7 cellular contexts compared by ENCODE assay signal in the genomic region with DNA sequence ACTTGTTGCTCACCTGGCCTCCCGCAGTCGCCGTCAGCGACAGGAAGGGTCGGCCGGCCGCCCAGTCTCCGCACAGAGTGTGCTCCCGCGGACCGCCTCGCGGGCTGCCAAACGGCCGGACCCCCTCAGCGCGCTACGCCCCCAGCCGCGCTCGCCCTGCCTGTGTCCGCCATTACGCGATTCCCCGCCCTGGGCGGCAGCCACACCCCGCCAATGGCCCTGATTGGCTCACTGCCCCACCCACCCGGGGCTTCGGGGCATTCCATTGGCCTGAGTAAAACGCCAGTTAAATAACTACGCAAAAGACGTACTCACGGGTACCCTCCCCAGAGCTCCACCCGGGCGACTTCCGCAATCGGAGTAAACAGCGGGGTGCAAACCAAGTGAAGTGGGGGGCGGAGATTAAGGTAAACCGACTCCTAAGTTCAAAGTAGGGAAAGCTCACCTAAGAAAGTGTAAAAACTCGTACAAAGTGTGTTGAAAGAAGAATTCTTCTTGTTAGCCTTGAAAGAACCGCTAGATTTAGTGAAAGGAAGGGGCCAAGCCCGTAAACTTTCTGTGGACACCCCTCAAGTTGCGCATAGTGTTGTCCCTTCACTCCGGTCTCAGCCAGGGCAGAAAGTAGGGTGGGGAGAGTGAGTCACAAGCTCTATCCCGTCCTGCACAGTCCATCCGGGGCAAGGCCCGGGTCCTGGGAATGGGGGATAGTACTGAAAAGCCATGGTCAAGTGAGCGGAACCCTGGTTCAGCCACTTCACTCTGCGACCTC. TPM values are rescaled to one million over a fixed set of nuclear protein-coding genes. Genes with fewer than 3 reads are reported as not detected.
DNase-seq lines count a peak whose midpoint lies in the region; ATAC-seq, FAIRE-seq and TF ChIP-seq lines count a peak whose summit lies in the region.

A gene with protein sequence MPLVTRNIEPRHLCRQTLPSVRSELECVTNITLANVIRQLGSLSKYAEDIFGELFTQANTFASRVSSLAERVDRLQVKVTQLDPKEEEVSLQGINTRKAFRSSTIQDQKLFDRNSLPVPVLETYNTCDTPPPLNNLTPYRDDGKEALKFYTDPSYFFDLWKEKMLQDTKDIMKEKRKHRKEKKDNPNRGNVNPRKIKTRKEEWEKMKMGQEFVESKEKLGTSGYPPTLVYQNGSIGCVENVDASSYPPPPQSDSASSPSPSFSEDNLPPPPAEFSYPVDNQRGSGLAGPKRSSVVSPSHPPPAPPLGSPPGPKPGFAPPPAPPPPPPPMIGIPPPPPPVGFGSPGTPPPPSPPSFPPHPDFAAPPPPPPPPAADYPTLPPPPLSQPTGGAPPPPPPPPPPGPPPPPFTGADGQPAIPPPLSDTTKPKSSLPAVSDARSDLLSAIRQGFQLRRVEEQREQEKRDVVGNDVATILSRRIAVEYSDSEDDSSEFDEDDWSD (minus strand): TSS at position 195 of the 769 bp plus-strand sequence. CDS start 61,277 bp downstream, outside the sequence.

- H3K9me3 ChIP-seq in body of pancreas: no peaks in the 10 kb centered on the region

- no peak for TF ChIP-seq CTCF in body of pancreas (IDR thresholded peaks at IDR 0.05)

- FAIRE-seq in TTC549 (lab: Jason Lieb, UNC): peak; percentile 83

- DNase-seq in NCI-H2107 treated with DMSO at 0.1 percent for 48 hours (lab: John Stamatoyannopoulos, UW; ENCODE audit: unreplicated experiment): peak; percentile 91
- DNase-seq in body of pancreas: peak; percentile 97 to 98 (median 97)
- DNase-seq in iPS DF 19.7 (ENCODE audit: low read depth, low spot score): peak; percentile 88
- peak; percentile 98 for DNase-seq in sciatic nerve (ENCODE audit: low spot score)

- ATAC-seq in GM18520 (IDR thresholded peaks at IDR 0.05; ENCODE audit: unreplicated experiment) (peak; percentile 83), HG03064 (IDR thresholded peaks at IDR 0.05; ENCODE audit: low read depth, unreplicated experiment) (peak; percentile 78), body of pancreas (peak; percentile 97), sciatic nerve (peak; percentile 97)

- WGBS in body of pancreas, 2 donors: 0 to 2% methylated on average over 28 to 38 of the region's 50 CpGs

- no peaks in the 10 kb centered on the region for H3K27me3 ChIP-seq in body of pancreas

- peaks cover 27% of the 10 kb centered on the region for H3K4me1 ChIP-seq in body of pancreas

- intact Hi-C loops in body of pancreas (cut with DNase I) (no loop called here), sciatic nerve (cut with DNase I) (loop anchor here (10.0 kb wide), 2 partner anchors 75 to 105 kb away; no protein-coding TSS in a partner anchor)

- peak; percentile 87 to 92 (median 91) for TF ChIP-seq POLR2A in body of pancreas (IDR thresholded peaks at IDR 0.05)

- H3K4me3 ChIP-seq in body of pancreas: peak within 1 kb of the TSS; percentile 89 to 91

- no peaks in the 10 kb centered on the region for H3K36me3 ChIP-seq in body of pancreas (replicated peaks in 1 of 2; ENCODE audit: insufficient read depth in 1 of 2, low read depth in 2 of 2)

- H3K27ac ChIP-seq in body of pancreas: peak within 1 kb of the TSS; percentile 96 to 99 (median 98)

RNA-seq across cellular contexts. Expression of the gene that starts here (rescaled TPM):
- total RNA-seq in body of pancreas: 10 to 100 TPM; 28.0 to 36.1 TPM
- total RNA-seq in sciatic nerve: 183 TPM

Comparison
In these comparisons a context has a peak if more than half of its experiments do, and no peak if none do; other contexts are left out.
1. Peak in every context shown above with its lines: DNase-seq, ATAC-seq, H3K4me3 ChIP-seq and H3K27ac ChIP-seq.